15 cellular contexts compared by ENCODE assay signal in genomic region chr9:21597284-21597683, GRCh38.
DNase-seq lines count a peak whose midpoint lies in the region; ATAC-seq, FAIRE-seq and TF ChIP-seq lines count a peak whose summit lies in the region.
"Had no signal": no experiment of that assay in that cellular context is flagged by ENCODE, and none has a peak within 500 bp of the region (broad histone marks: within the 10 kb centered on the region; RNA-seq: fewer than 3 reads in every experiment).

No MANE protein-coding gene starts in this region.

- no peaks in the 10 kb centered on the region for H3K9me3 ChIP-seq in GM23248 (ENCODE audit: low read depth)
- peaks cover 3% of the 10 kb centered on the region; the same call in 1 of the 2 replicates for H3K9me3 ChIP-seq in Panc1 (ENCODE audit: control insufficient read depth, insufficient read depth, low read depth, low read length)
- no peaks in the 10 kb centered on the region for H3K9me3 ChIP-seq in mesenchymal stem cell (ENCODE audit: control insufficient read depth, low read length)
- no peaks in the 10 kb centered on the region for H3K9me3 ChIP-seq in pancreas
- H3K9me3 ChIP-seq: BLaER1, Caco-2 had no signal

- TF ChIP-seq CTCF in Panc1 (IDR thresholded peaks at IDR 0.05) (no peak), pancreas (IDR thresholded peaks at IDR 0.05) (no peak)

- H3K36me3 ChIP-seq in GM23248 (ENCODE audit: low read depth) (no peaks in the 10 kb centered on the region), Panc1 (ENCODE audit: control insufficient read depth, insufficient read depth, low read length) (no peaks in the 10 kb centered on the region; the same call in 1 of the 2 replicates), mesenchymal stem cell (ENCODE audit: control insufficient read depth in 1 of 2, insufficient read depth in 2 of 2, low read depth in 1 of 2, low read length in 2 of 2) (no peaks in the 10 kb centered on the region), pancreas (no peaks in the 10 kb centered on the region)
- H3K36me3 ChIP-seq: BLaER1 had no signal

- H2AK5ac ChIP-seq in mesenchymal stem cell (ENCODE audit: low read length, severe bottlenecking) = no peak overlapping the region

- DNase-seq in GM23248 (no peak), Panc1 (ENCODE audit: low read depth, low spot score) (no peak), mesenchymal stem cell (no peak), NCI-H1436 (lab: John Stamatoyannopoulos, UW) (no peak), pancreas (no peak), mesenteric fat pad (ENCODE audit: low spot score) (no peak)
- DNase-seq: AML-193; Caco-2; CD8-positive, alpha-beta memory T cell; DMS79 treated with DMSO at 0.1 percent for 48 hours; EL; GDM1; KG1 had no signal

- BruUV-seq in Panc1 (replicated peaks; lab: Mats Ljungman, UMichigan) = no TSS peak

- H2AFZ ChIP-seq in GM23248 (0 out of 2 replicates have a peak overlapping the region, but pooled peaks have one; percentile 2), mesenchymal stem cell (ENCODE audit: low read depth, low read length) (no peak overlapping the region)

- H4K91ac ChIP-seq in mesenchymal stem cell (ENCODE audit: low read length) = no peak overlapping the region

- H4K20me1 ChIP-seq in GM23248 (ENCODE audit: insufficient read depth) = no peaks in the 10 kb centered on the region
- H4K20me1 ChIP-seq: BLaER1 had no signal

- no peak overlapping the region for H2BK5ac ChIP-seq in mesenchymal stem cell (ENCODE audit: low read depth, low read length, poor library complexity, severe bottlenecking)

- H3K27ac ChIP-seq in GM23248 (no peak overlapping the region), Panc1 (ENCODE audit: low read length) (peak overlapping the region; percentile 79), mesenchymal stem cell (ENCODE audit: low read length, poor library complexity, severe bottlenecking) (no peak overlapping the region), pancreas (no peak overlapping the region)
- H3K27ac ChIP-seq: BLaER1 had no signal

- CTCF ChIA-PET in Panc1 (lab: Charles Lee) = no interaction called here

- no peak overlapping the region for H3K23ac ChIP-seq in mesenchymal stem cell (ENCODE audit: low read length in 2 of 2)

- no peak overlapping the region for H3K4me2 ChIP-seq in GM23248 (ENCODE audit: unreplicated experiment)
- H3K4me2 ChIP-seq in mesenchymal stem cell (ENCODE audit: low read length, poor library complexity, severe bottlenecking) = no peak overlapping the region
- H3K4me2 ChIP-seq: BLaER1 had no signal

- no peaks in the 10 kb centered on the region for H3K79me1 ChIP-seq in mesenchymal stem cell (replicated peaks; ENCODE audit: low read length, poor library complexity, severe bottlenecking)

- no peak overlapping the region for H3K4me3 ChIP-seq in GM23248
- no peak overlapping the region for H3K4me3 ChIP-seq in Panc1 (ENCODE audit: low read depth in 2 of 2, low read length in 2 of 2)
- H3K4me3 ChIP-seq in mesenchymal stem cell (ENCODE audit: insufficient read depth in 1 of 2, low read depth in 1 of 2, low read length in 2 of 2) = no peak overlapping the region
- H3K4me3 ChIP-seq in pancreas = no peak overlapping the region
- H3K4me3 ChIP-seq: BLaER1 had no signal

- peaks cover 18% of the 10 kb centered on the region for H3F3A ChIP-seq in GM23248 (ENCODE audit: insufficient read depth)

- H3K4ac ChIP-seq in mesenchymal stem cell (ENCODE audit: low read depth in 1 of 2, low read length in 2 of 2) = no peak overlapping the region

- no peaks in the 10 kb centered on the region for H3K9me2 ChIP-seq in GM23248 (ENCODE audit: insufficient read depth)

- POLR2A ChIA-PET in Panc1 (lab: Charles Lee) = interaction anchor here (0.7 kb wide), 1 partner anchor 15 kb away, joined by 3 read pairs; no protein-coding TSS in a partner anchor

- H3K4me1 ChIP-seq in GM23248 (ENCODE audit: insufficient read depth) (peaks cover 7% of the 10 kb centered on the region), Panc1 (ENCODE audit: control insufficient read depth, insufficient read depth, low read length) (peaks cover 10% of the 10 kb centered on the region), mesenchymal stem cell (ENCODE audit: control insufficient read depth, insufficient read depth, low read depth, low read length) (no peaks in the 10 kb centered on the region), pancreas (no peaks in the 10 kb centered on the region)
- H3K4me1 ChIP-seq: BLaER1, Caco-2 had no signal

- WGBS in GM23248 (ENCODE audit: low coverage in 1 of 2, low lambda C conversion rate in 2 of 2, missing lambda C conversion rate in 2 of 2), 2 experiments = 89 to 90% methylated on average over 4 of the region's 4 CpGs
- WGBS in mesenchymal stem cell = 84% methylated on average over 4 of the region's 4 CpGs
- WGBS in pancreas, 2 donors = 47 to 66% methylated on average over 4 of the region's 4 CpGs

- intact Hi-C loops in Panc1 (cut with micrococcal nuclease; ENCODE audit: unreplicated experiment) (no loop called here), pancreas (cut with DNase I) (no loop called here)

- in situ Hi-C loops in GM23248 (cut with MboI) (no loop called here), Panc1 (cut with HindIII; ENCODE audit: low pct_unique_long_range_greater_than_20kb, low sequenced_read_pairs) (no loop called here)

- H3K79me2 ChIP-seq in GM23248 (ENCODE audit: insufficient read depth) = no peaks in the 10 kb centered on the region; the same call in 1 of the 2 replicates

- H2BK15ac ChIP-seq in mesenchymal stem cell (ENCODE audit: low read depth, poor library complexity, severe bottlenecking) = no peak overlapping the region

- FAIRE-seq in pancreas (lab: Jason Lieb, UNC) = no peak
- FAIRE-seq: H54 had no signal

- peak overlapping the region in 1 of 2 experiments; percentile 81 for H3K14ac ChIP-seq in mesenchymal stem cell (ENCODE audit: low read length in 2 of 2)

- H4K8ac ChIP-seq in mesenchymal stem cell (ENCODE audit: low read length) = peak overlapping the region; percentile 19

- H3K27me3 ChIP-seq in GM23248 (replicated peaks; ENCODE audit: insufficient read depth) = no peaks in the 10 kb centered on the region
- no peaks in the 10 kb centered on the region for H3K27me3 ChIP-seq in Panc1 (ENCODE audit: control insufficient read depth, insufficient read depth, low read length)
- H3K27me3 ChIP-seq in mesenchymal stem cell (ENCODE audit: control insufficient read depth in 1 of 2, insufficient read depth in 1 of 2, low read length in 2 of 2) = no peaks in the 10 kb centered on the region
- H3K27me3 ChIP-seq in pancreas = no peaks in the 10 kb centered on the region
- H3K27me3 ChIP-seq: BLaER1 had no signal

- H3K9ac ChIP-seq in GM23248 (no peak overlapping the region), mesenchymal stem cell (ENCODE audit: low read length) (no peak overlapping the region)
- H3K9ac ChIP-seq: BLaER1 had no signal

- peak; percentile 56 for ATAC-seq in Panc1
- ATAC-seq in pancreas = no peak

- H3K18ac ChIP-seq in mesenchymal stem cell (ENCODE audit: low read depth in 1 of 2, low read length in 2 of 2) = no peak overlapping the region

- H2BK12ac ChIP-seq in mesenchymal stem cell (ENCODE audit: low read length in 2 of 2) = no peak overlapping the region

- no peak overlapping the region for H2BK120ac ChIP-seq in mesenchymal stem cell (ENCODE audit: low read depth, low read length)
